In genomic region chr1:52139817-52140540, GRCh38 we compare ENCODE assay signal across 1 cellular context.
TF ChIP-seq lines count a peak whose summit lies in the region.

No MANE protein-coding gene starts in this region.

TF ChIP-seq in endothelial cell of umbilical vein, 7 proteins besides CTCF, POLR2A, EP300 and RAD21 (continued from another document):
- TF ChIP-seq MAX (IDR thresholded peaks at IDR 0.05; ENCODE audit: insufficient read depth, insufficient read length): no peak
- TF ChIP-seq EZH2 (IDR thresholded peaks at IDR 0.05; ENCODE audit: borderline replicate concordance, low read depth, low read length, severe bottlenecking): no peak
